ENCODE assay signal across 8 cellular contexts in genomic region chr22:32796865-32797573, GRCh38. TPM values are rescaled to one million over a fixed set of nuclear protein-coding genes. Genes with fewer than 3 reads are reported as not detected.
DNase-seq lines count a peak whose midpoint lies in the region; ATAC-seq and TF ChIP-seq lines count a peak whose summit lies in the region.

No MANE protein-coding gene starts in this region.

- H3K27me3 ChIP-seq in H7 (ENCODE audit: control insufficient read depth, insufficient read depth, low read length) (peaks cover 3% of the 10 kb centered on the region), trophoblast cell (ENCODE audit: insufficient read depth, low read length) (no peaks in the 10 kb centered on the region), upper lobe of right lung (peaks cover 4% of the 10 kb centered on the region)

- peak overlapping the region; percentile 2 for H3K18ac ChIP-seq in trophoblast cell (ENCODE audit: low read length)

- POLR2A ChIA-PET in AG04449 (lab: Yijun Ruan, JAX) = interaction anchor here (0.6 to 2.9 kb wide), 9 partner anchors 8 to 268 kb away, joined by 3 to 29 read pairs (median 7); no protein-coding TSS in a partner anchor

- H3K9ac ChIP-seq in trophoblast cell (ENCODE audit: low read length) = no peak overlapping the region

- H3K23ac ChIP-seq in trophoblast cell (ENCODE audit: low read length) = no peak overlapping the region

- H2BK12ac ChIP-seq in trophoblast cell (ENCODE audit: low read length) = peak overlapping the region; percentile 28

- CTCF ChIA-PET in AG04449 (lab: Yijun Ruan, JAX) = interaction anchor here (0.5 to 17.3 kb wide), 81 partner anchors 11 to 819 kb away, joined by 3 to 578 read pairs (median 6); partner anchors contain the start of gene FBXO7

- peak overlapping the region; percentile 5 for H3K4ac ChIP-seq in trophoblast cell (ENCODE audit: low read depth, low read length)

- peak overlapping the region; percentile 81 for H3K14ac ChIP-seq in trophoblast cell (ENCODE audit: low read length)

- peaks cover 26% of the 10 kb centered on the region for H3K79me1 ChIP-seq in trophoblast cell (ENCODE audit: low read length)

- H3K79me2 ChIP-seq in trophoblast cell (ENCODE audit: control insufficient read depth, insufficient read depth, low read length, poor library complexity) = peaks cover 7% of the 10 kb centered on the region

- no peak overlapping the region for H3K4me2 ChIP-seq in trophoblast cell (ENCODE audit: low read length)

- H3K9me3 ChIP-seq in trophoblast cell (ENCODE audit: insufficient read depth, low read depth, low read length) = no peaks in the 10 kb centered on the region
- H3K9me3 ChIP-seq in upper lobe of right lung = no peaks in the 10 kb centered on the region

- no peak overlapping the region for H3K27ac ChIP-seq in trophoblast cell (ENCODE audit: low read depth, low read length)
- H3K27ac ChIP-seq in upper lobe of right lung = no peak overlapping the region

- WGBS in trophoblast cell (ENCODE audit: extremely low coverage, insufficient coverage, insufficient read length) = no CpG with 5 or more reads among the region's 17 CpGs

- H4K12ac ChIP-seq in trophoblast cell (ENCODE audit: low read depth, low read length) = no peak overlapping the region

- peak overlapping the region; percentile 2 for H2BK5ac ChIP-seq in trophoblast cell (ENCODE audit: low read depth, low read length, poor library complexity)

- H3K36me3 ChIP-seq in H7 (replicated peaks; ENCODE audit: control insufficient read depth, insufficient read depth, low read length) (no peaks in the 10 kb centered on the region), trophoblast cell (ENCODE audit: control insufficient read depth in 1 of 2, insufficient read depth in 2 of 2, low read length in 2 of 2) (no peaks in the 10 kb centered on the region), upper lobe of right lung (no peaks in the 10 kb centered on the region)

- H4K8ac ChIP-seq in trophoblast cell (ENCODE audit: low read depth, low read length) = peak overlapping the region; percentile 0

- DNase-seq in AG04449 (ENCODE audit: low read depth, low spot score) = no peak
- peak; percentile 79 for DNase-seq in H7
- DNase-seq in RPMI8226 = peak; percentile 55
- peak; percentile 42 for DNase-seq in activated naive CD4-positive, alpha-beta T cell treated with Interleukin-2 at 50 U/mL for 16 hours
- peak; percentile 47 for DNase-seq in germinal center (ENCODE audit: low spot score)
- peak in 1 of 2 donors; percentile 77 for DNase-seq in trophoblast cell
- DNase-seq in upper lobe of right lung = peak; percentile 77
- no peak for DNase-seq in NCI-H2196 (lab: John Stamatoyannopoulos, UW; ENCODE audit: unreplicated experiment)

- no peak overlapping the region for H2AFZ ChIP-seq in trophoblast cell (ENCODE audit: insufficient read depth, low read length, poor library complexity)

- ATAC-seq in upper lobe of right lung = peak; percentile 84

- peak overlapping the region; percentile 8 for H2AK5ac ChIP-seq in trophoblast cell (ENCODE audit: low read length)

- peak overlapping the region; percentile 97 for H2BK120ac ChIP-seq in trophoblast cell (ENCODE audit: insufficient read depth, low read length, poor library complexity)

- H3K4me3 ChIP-seq in AG04449 (ENCODE audit: low read depth, low read length) (peak overlapping the region; percentile 27), H7 (ENCODE audit: insufficient read depth, low read depth, low read length) (no peak overlapping the region), trophoblast cell (ENCODE audit: low read depth, low read length) (no peak overlapping the region), upper lobe of right lung (no peak overlapping the region)

- TF ChIP-seq CTCF in AG04449 (IDR thresholded peaks at IDR 0.05; ENCODE audit: insufficient read depth, low read length, missing control alignments) = peak; percentile 97
- peak; percentile 91 for TF ChIP-seq CTCF in upper lobe of right lung (IDR thresholded peaks at IDR 0.05)

- H3K4me1 ChIP-seq in trophoblast cell (ENCODE audit: control insufficient read depth in 1 of 2, insufficient read depth in 2 of 2, low read length in 2 of 2) = peaks cover 10 to 11% of the 10 kb centered on the region in 2 experiments
- peaks cover 19% of the 10 kb centered on the region for H3K4me1 ChIP-seq in upper lobe of right lung

- peak overlapping the region; percentile 75 for H4K91ac ChIP-seq in trophoblast cell (ENCODE audit: low read depth, low read length)

- intact Hi-C loops in upper lobe of right lung (cut with DNase I) = loop anchor here (2.0 to 10.0 kb wide), 2 partner anchors 132 to 268 kb away; no protein-coding TSS in a partner anchor

RNA-seq across cellular contexts. Expression of gene TIMP3, which starts 4.5 kb away (rescaled TPM):
- 5.0 and 6.7 TPM in 2 replicates for total RNA-seq in H7 (2014; rRNA removed; shearing (Covaris generic))
- polyA plus RNA-seq in trophoblast cell (2013) = 973 and 1,084 TPM in 2 replicates
- 749 TPM for total RNA-seq in upper lobe of right lung

Comparison
In these comparisons a context has a peak if more than half of its experiments do, and no peak if none do; other contexts are left out.
1. DNase-seq: peak in H7 (single experiment), RPMI8226 (single experiment), activated naive CD4-positive, alpha-beta T cell treated with Interleukin-2 at 50 U/mL for 16 hours (single experiment), germinal center (single experiment) and upper lobe of right lung (single experiment); none in AG04449 (single experiment) and NCI-H2196 (single experiment).
2. RNA of gene TIMP3, which starts 4.5 kb away (total RNA-seq): 749 TPM in upper lobe of right lung (single experiment); 5.0 to 6.7 TPM in H7; every median in the first group is over 10 times any median in the second.